Comparison of ENCODE assay signal across 9 cellular contexts in the genomic region with DNA sequence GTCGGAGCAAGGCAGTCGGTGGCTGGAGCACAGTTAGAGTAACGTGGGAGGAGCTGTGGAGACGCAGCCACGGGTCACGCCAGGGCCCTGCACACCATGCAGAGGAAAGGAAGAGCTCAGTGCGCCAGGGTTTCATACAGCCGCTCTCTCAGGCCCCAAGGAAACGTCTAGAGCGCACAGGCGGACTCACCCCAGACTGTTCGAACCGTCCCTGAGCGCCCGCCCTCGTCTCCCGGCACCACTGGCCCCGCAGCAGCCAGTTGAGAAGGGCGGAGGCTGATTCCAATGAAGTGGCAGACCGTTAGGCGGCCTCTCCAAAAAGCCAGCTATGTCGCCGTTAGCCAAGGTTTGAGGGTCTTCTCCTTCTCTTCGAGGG. TPM values are rescaled to one million over a fixed set of nuclear protein-coding genes. Genes with fewer than 3 reads are reported as not detected.
A peak's percentile ranks its signal among the peaks of the same experiment; 100 is the strongest.
DNase-seq lines count a peak whose midpoint lies in the region; TF ChIP-seq lines count a peak whose summit lies in the region.
"Had no signal": no experiment of that assay in that cellular context is flagged by ENCODE, and none has a peak within 500 bp of the region (broad histone marks: within the 10 kb centered on the region; RNA-seq: fewer than 3 reads in every experiment).

No MANE protein-coding gene starts in this region.

- CTCF ChIA-PET in HEK293 (lab: Yijun Ruan, JAX), result interaction anchor here (1.1 to 1.4 kb wide), 2 partner anchors 8 to 11 kb away, joined by 3 read pairs; no protein-coding TSS in a partner anchor

- in situ Hi-C loops in GM13977 (cut with MboI; ENCODE audit: low pct_unique_long_range_greater_than_20kb, low sequenced_read_pairs, unreplicated experiment), result no loop called here

- H3K4me3 ChIP-seq in HEK293 (ENCODE audit: low read depth, low read length) (no peak overlapping the region), WERI-Rb-1 (ENCODE audit: low read depth, low read length) (no peak overlapping the region)

- no peaks in the 10 kb centered on the region for H3K4me1 ChIP-seq in HEK293 (ENCODE audit: control insufficient read depth, insufficient read depth, low read length)

- TF ChIP-seq CTCF in GM13977 (IDR thresholded peaks at IDR 0.05; ENCODE audit: extremely low read depth, insufficient read depth, missing control alignments) (no peak), HEK293 (tag by site-specific recombination; IDR thresholded peaks at IDR 0.05) (no peak), progenitor cell of endocrine pancreas (IDR thresholded peaks at IDR 0.05; ENCODE audit: unreplicated experiment) (no peak), WERI-Rb-1 (IDR thresholded peaks at IDR 0.05; ENCODE audit: low read depth, low read length) (no peak)

- peaks cover 3% of the 10 kb centered on the region for H3K27me3 Mint-ChIP-seq in progenitor cell of endocrine pancreas

- DNase-seq in GM13977 (ENCODE audit: low spot score), result peak; percentile 33
- peak; percentile 41 for DNase-seq in NCI-H146 (lab: John Stamatoyannopoulos, UW)
- peak; percentile 45 for DNase-seq in activated gamma-delta T cell (lab: John Stamatoyannopoulos, UW)
- peak in 34 of 42 donors; percentile 26 to 77 (median 45) for DNase-seq in head of caudate nucleus
- DNase-seq in progenitor cell of endocrine pancreas (ENCODE audit: low spot score, unreplicated experiment), result no peak
- no peak for DNase-seq in WERI-Rb-1
- DNase-seq in SW480 (ENCODE audit: low spot score), result no peak

- no peaks in the 10 kb centered on the region for H3K27me3 ChIP-seq in WERI-Rb-1 (ENCODE audit: insufficient read depth, low read depth, severe bottlenecking)

- no peaks in the 10 kb centered on the region for H3K36me3 Mint-ChIP-seq in progenitor cell of endocrine pancreas (ENCODE audit: insufficient read depth)

- POLR2A ChIA-PET in HEK293 (lab: Yijun Ruan, JAX), result interaction anchor here (0.7 to 1.7 kb wide), 9 partner anchors 8 to 1140 kb away, joined by 3 to 26 read pairs (median 4); a partner anchor contains a TSS

- H3K27ac Mint-ChIP-seq in progenitor cell of endocrine pancreas, result peak overlapping the region; percentile 85

- peaks cover 6% of the 10 kb centered on the region for H3K4me1 Mint-ChIP-seq in progenitor cell of endocrine pancreas (ENCODE audit: low read depth)

- intact Hi-C loops in head of caudate nucleus (cut with DNase I), result loop anchor here (2.0 to 10.0 kb wide), 2 partner anchors 18 to 262 kb away; a partner anchor contains a TSS

- H3K27ac ChIP-seq in HEK293 (ENCODE audit: extremely low read depth, low read depth, low read length) (no peak overlapping the region), WERI-Rb-1 (no peak overlapping the region)

- H3K36me3 ChIP-seq in HEK293 (ENCODE audit: control insufficient read depth in 2 of 2, insufficient read depth in 1 of 2, low read length in 2 of 2) (no peaks in the 10 kb centered on the region), WERI-Rb-1 (no peaks in the 10 kb centered on the region)

- H3K9me3 ChIP-seq in HEK293 (ENCODE audit: control insufficient read depth, insufficient read depth, low read depth, low read length) (no peaks in the 10 kb centered on the region), WERI-Rb-1 (ENCODE audit: severe bottlenecking) (no peaks in the 10 kb centered on the region)

- no peaks in the 10 kb centered on the region for H3K9me3 Mint-ChIP-seq in progenitor cell of endocrine pancreas (ENCODE audit: low read depth)

- peak overlapping the region; percentile 83 for H3K4me3 Mint-ChIP-seq in progenitor cell of endocrine pancreas (ENCODE audit: low read depth)

TF ChIP-seq in HEK293, 187 proteins besides CTCF, POLR2A, EP300 and RAD21:
- TF ChIP-seq ZNF202 (tag by site-specific recombination; IDR thresholded peaks at IDR 0.05; ENCODE audit: borderline replicate concordance) (0 out of 2 replicates have a peak, but pooled peaks have one; percentile 41), ZSCAN30 (tag by site-specific recombination; IDR thresholded peaks at IDR 0.05) (no peak)

RNA-seq across cellular contexts. Expression of a gene that starts 0.5 kb away (rescaled TPM):
- 7.7 and 7.9 TPM in 2 replicates for total RNA-seq in progenitor cell of endocrine pancreas

RNA-seq across cellular contexts. Expression of a gene that starts 16.0 kb away (rescaled TPM):
- 12.4 and 12.7 TPM in 2 replicates for total RNA-seq in progenitor cell of endocrine pancreas

RNA-seq across cellular contexts. Expression of a gene that starts 17.3 kb away (rescaled TPM):
- total RNA-seq in progenitor cell of endocrine pancreas, result 3.0 and 3.8 TPM in 2 replicates
- total RNA-seq: dermis microvascular lymphatic vessel endothelial cell had no signal

RNA-seq across cellular contexts. Expression of a gene that starts 53.9 kb away (rescaled TPM):
- total RNA-seq in progenitor cell of endocrine pancreas, result not detected in 2 replicates
- total RNA-seq: dermis microvascular lymphatic vessel endothelial cell had no signal

RNA-seq across cellular contexts. Expression of a gene that starts 58.9 kb away (rescaled TPM):
- total RNA-seq in progenitor cell of endocrine pancreas, result not detected in 2 replicates
- total RNA-seq: dermis microvascular lymphatic vessel endothelial cell had no signal

Comparison
In these comparisons a context has a peak if more than half of its experiments do, and no peak if none do; other contexts are left out.
1. DNase-seq: peak in GM13977 (single experiment), NCI-H146 (single experiment), activated gamma-delta T cell (single experiment) and head of caudate nucleus (34 of 42); none in progenitor cell of endocrine pancreas (single experiment), WERI-Rb-1 (single experiment) and SW480 (single experiment).